19 cellular contexts compared by ENCODE assay signal in genomic region chr20:41497186-41497895, GRCh38.
DNase-seq lines count a peak whose midpoint lies in the region; ATAC-seq and TF ChIP-seq lines count a peak whose summit lies in the region.
"Had no signal": no experiment of that assay in that cellular context is flagged by ENCODE, and none has a peak within 500 bp of the region (broad histone marks: within the 10 kb centered on the region; RNA-seq: fewer than 3 reads in every experiment).

No MANE protein-coding gene starts in this region.

- ATAC-seq in T-helper 17 cell (no peak), HG02885 (IDR thresholded peaks at IDR 0.05; ENCODE audit: poor library complexity, unreplicated experiment) (no peak)

- no peak for TF ChIP-seq CTCF in nephron progenitor cell (IDR thresholded peaks at IDR 0.05)
- TF ChIP-seq CTCF in thyroid gland (IDR thresholded peaks at IDR 0.05) = no peak

- no peaks in the 10 kb centered on the region for H3K9me3 Mint-ChIP-seq in nephron progenitor cell
- no peaks in the 10 kb centered on the region for H3K9me3 Mint-ChIP-seq in CD4-positive, alpha-beta memory T cell
- H3K9me3 Mint-ChIP-seq: CD8-positive, alpha-beta memory T cell had no signal

- DNase-seq in EL (peak; percentile 18), T-helper 17 cell (no peak), fibroblast of peridontal ligament (ENCODE audit: extremely low read depth) (peak; percentile 65), nephron progenitor cell (no peak), HPDE6-E6E7 (ENCODE audit: extremely low spot score) (no peak), thyroid gland (no peak)
- no peak for DNase-seq in CD4-positive, alpha-beta memory T cell
- DNase-seq: ACHN; CD8-positive, alpha-beta memory T cell; DMS 273 treated with DMSO at 0.1 percent for 48 hours; Karpas-422; MM.1S; NCI-H1105; NCI-H1694 treated with DMSO at 0.1 percent for 48 hours; NCI-H446; NCI-H748 treated with DMSO at 0.1 percent for 48 hours; PC-9 had no signal

- H3K4me3 Mint-ChIP-seq in T-helper 17 cell = peak overlapping the region; percentile 49
- H3K4me3 Mint-ChIP-seq in nephron progenitor cell = no peak overlapping the region
- H3K4me3 Mint-ChIP-seq in CD4-positive, alpha-beta memory T cell = no peak overlapping the region
- H3K4me3 Mint-ChIP-seq: CD8-positive, alpha-beta memory T cell had no signal

- peaks cover 5% of the 10 kb centered on the region for H3K4me1 Mint-ChIP-seq in T-helper 17 cell
- no peaks in the 10 kb centered on the region for H3K4me1 Mint-ChIP-seq in nephron progenitor cell
- no peaks in the 10 kb centered on the region for H3K4me1 Mint-ChIP-seq in CD4-positive, alpha-beta memory T cell

- H3K36me3 ChIP-seq in CD4-positive, alpha-beta memory T cell (ENCODE audit: insufficient read depth, low read length) = peaks cover 16% of the 10 kb centered on the region
- no peaks in the 10 kb centered on the region for H3K36me3 ChIP-seq in thyroid gland

- no peak for TF ChIP-seq POLR2A in thyroid gland (IDR thresholded peaks at IDR 0.05)

- 87 to 91% methylated on average over 9 of the region's 9 CpGs for WGBS in thyroid gland, 2 donors

- POLR2A ChIA-PET in CD4-positive, alpha-beta memory T cell (lab: Charles Lee; ENCODE audit: partially characterized antibody) = no interaction called here

- intact Hi-C loops in CD4-positive, alpha-beta memory T cell (cut with micrococcal nuclease) = no loop called here
- intact Hi-C loops in thyroid gland (cut with DNase I) = no loop called here

- H3K27ac Mint-ChIP-seq in T-helper 17 cell (peak overlapping the region; percentile 16), nephron progenitor cell (peak overlapping the region; percentile 25)
- H3K27ac Mint-ChIP-seq in CD4-positive, alpha-beta memory T cell = no peak overlapping the region

- H3K9me3 ChIP-seq in T-helper 17 cell (ENCODE audit: control insufficient read depth, low read length, poor library complexity, severe bottlenecking) (no peaks in the 10 kb centered on the region), thyroid gland (no peaks in the 10 kb centered on the region)
- H3K9me3 ChIP-seq in CD4-positive, alpha-beta memory T cell (ENCODE audit: control insufficient read depth in 1 of 2, low read length in 2 of 2) = no peaks in the 10 kb centered on the region
- H3K9me3 ChIP-seq: HAP-1 had no signal

- H3K27me3 Mint-ChIP-seq in T-helper 17 cell = no peaks in the 10 kb centered on the region
- H3K27me3 Mint-ChIP-seq in nephron progenitor cell (ENCODE audit: low read depth, poor library complexity) = no peaks in the 10 kb centered on the region
- no peaks in the 10 kb centered on the region for H3K27me3 Mint-ChIP-seq in CD4-positive, alpha-beta memory T cell
- H3K27me3 Mint-ChIP-seq: CD8-positive, alpha-beta memory T cell had no signal

- no peaks in the 10 kb centered on the region for H3K27me3 ChIP-seq in CD4-positive, alpha-beta memory T cell (ENCODE audit: insufficient read depth, low read length)
- H3K27me3 ChIP-seq in thyroid gland = no peaks in the 10 kb centered on the region

- H3K36me3 Mint-ChIP-seq in T-helper 17 cell (ENCODE audit: low read depth) (peaks cover 16% of the 10 kb centered on the region), nephron progenitor cell (ENCODE audit: low read depth) (peaks cover 35% of the 10 kb centered on the region)
- peaks cover 35 to 63% of the 10 kb centered on the region in 2 donors for H3K36me3 Mint-ChIP-seq in CD4-positive, alpha-beta memory T cell

- H3K27ac ChIP-seq in CD4-positive, alpha-beta memory T cell (ENCODE audit: low read depth, low read length) = no peak overlapping the region
- H3K27ac ChIP-seq in thyroid gland = no peak overlapping the region
- H3K27ac ChIP-seq: PC-9 had no signal

- H3K4me1 ChIP-seq in CD4-positive, alpha-beta memory T cell (ENCODE audit: insufficient read depth, low read length) = no peaks in the 10 kb centered on the region
- H3K4me1 ChIP-seq in thyroid gland = peaks cover 0 to 9% of the 10 kb centered on the region in 2 donors

- H3K4me3 ChIP-seq in CD4-positive, alpha-beta memory T cell (ENCODE audit: low read length in 2 of 2) = no peak overlapping the region
- no peak overlapping the region for H3K4me3 ChIP-seq in thyroid gland (replicated peaks in 1 of 3)
- H3K4me3 ChIP-seq: HAP-1, PC-9 had no signal

- CTCF ChIA-PET in CD4-positive, alpha-beta memory T cell (lab: Charles Lee; ENCODE audit: partially characterized antibody) = no interaction called here

Comparison
In these comparisons a context has a peak if more than half of its experiments do, and no peak if none do; other contexts are left out.
1. DNase-seq: peak in EL (single experiment) and fibroblast of peridontal ligament (single experiment); none in T-helper 17 cell (0 of 3), nephron progenitor cell (single experiment), HPDE6-E6E7 (single experiment), CD4-positive, alpha-beta memory T cell (0 of 5) and thyroid gland (0 of 2).
2. H3K27ac Mint-ChIP-seq: peak in T-helper 17 cell (single experiment) and nephron progenitor cell (single experiment); none in CD4-positive, alpha-beta memory T cell (0 of 7).